ENCODE assay signal across 2 cellular contexts in genomic region chr3:42226470-42227425, GRCh38.
A peak's percentile ranks its signal among the peaks of the same experiment; 100 is the strongest.
TF ChIP-seq lines count a peak whose summit lies in the region.

No MANE protein-coding gene starts in this region.

TF ChIP-seq in GM23338, 12 proteins besides CTCF, POLR2A, EP300 and RAD21:
- TF ChIP-seq JUNB (IDR thresholded peaks at IDR 0.05; ENCODE audit: unreplicated experiment) (no peak), EZH2phosphoT487 (IDR thresholded peaks at IDR 0.05; ENCODE audit: unreplicated experiment) (no peak), POLR2AphosphoS5 (IDR thresholded peaks at IDR 0.05; ENCODE audit: low read depth) (no peak)
- TF ChIP-seq, protein P1, sequence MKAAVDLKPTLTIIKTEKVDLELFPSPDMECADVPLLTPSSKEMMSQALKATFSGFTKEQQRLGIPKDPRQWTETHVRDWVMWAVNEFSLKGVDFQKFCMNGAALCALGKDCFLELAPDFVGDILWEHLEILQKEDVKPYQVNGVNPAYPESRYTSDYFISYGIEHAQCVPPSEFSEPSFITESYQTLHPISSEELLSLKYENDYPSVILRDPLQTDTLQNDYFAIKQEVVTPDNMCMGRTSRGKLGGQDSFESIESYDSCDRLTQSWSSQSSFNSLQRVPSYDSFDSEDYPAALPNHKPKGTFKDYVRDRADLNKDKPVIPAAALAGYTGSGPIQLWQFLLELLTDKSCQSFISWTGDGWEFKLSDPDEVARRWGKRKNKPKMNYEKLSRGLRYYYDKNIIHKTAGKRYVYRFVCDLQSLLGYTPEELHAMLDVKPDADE (IDR thresholded peaks at IDR 0.05) = no peak

TF ChIP-seq in GM12878, 131 proteins besides CTCF, POLR2A, EP300 and RAD21:
- TF ChIP-seq, protein P2, sequence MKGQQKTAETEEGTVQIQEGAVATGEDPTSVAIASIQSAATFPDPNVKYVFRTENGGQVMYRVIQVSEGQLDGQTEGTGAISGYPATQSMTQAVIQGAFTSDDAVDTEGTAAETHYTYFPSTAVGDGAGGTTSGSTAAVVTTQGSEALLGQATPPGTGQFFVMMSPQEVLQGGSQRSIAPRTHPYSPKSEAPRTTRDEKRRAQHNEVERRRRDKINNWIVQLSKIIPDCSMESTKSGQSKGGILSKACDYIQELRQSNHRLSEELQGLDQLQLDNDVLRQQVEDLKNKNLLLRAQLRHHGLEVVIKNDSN (IDR thresholded peaks at IDR 0.05; ENCODE audit: borderline replicate concordance, extremely low read length, insufficient read depth, low read depth, low read length) = peak; percentile 35
- no peak for TF ChIP-seq TCF12 (IDR thresholded peaks at IDR 0.05; ENCODE audit: low read depth, low read length)
